22 cellular contexts compared by ENCODE assay signal in genomic region chr19:10450191-10450852, GRCh38.
"Had no signal": no experiment of that assay in that cellular context is flagged by ENCODE, and none has a peak within 500 bp of the region (broad histone marks: within the 10 kb centered on the region; RNA-seq: fewer than 3 reads in every experiment).

No MANE protein-coding gene starts in this region.

- H3K9me3 ChIP-seq: adrenal gland, MG63, Peyer's patch, SJCRH30 had no signal

- H3K36me3 ChIP-seq: SJCRH30 had no signal

- DNase-seq: activated CD4-positive, alpha-beta memory T cell treated with anti-CD3 and anti-CD28 coated beads, Interleukin-2, amount 10 ng/mL, durations not matched to agents 7 days and 5 days; activated CD4-positive, alpha-beta T cell treated with anti-CD3 and anti-CD28 coated beads, Interleukin-2, amount 50 U/mL, for 1 hour; activated gamma-delta T cell treated with Interleukin-2 at 50 U/mL for 16 hours; activated naive CD4-positive, alpha-beta T cell treated with anti-CD3 and anti-CD28 coated beads, Interleukin-2, amount 50 U/mL, for 16 hours; activated naive CD8-positive, alpha-beta T cell treated with anti-CD3 and anti-CD28 coated beads, Interleukin-2, amount 10 ng/mL, durations not matched to agents 7 days and 5 days; activated T-cell treated with anti-CD3 and anti-CD28 coated beads for 4 hours; activated T-cell treated with anti-CD3 and anti-CD28 coated beads, Interleukin-2, amount 50 U/mL, for 48 hours; adrenal gland; anterior cingulate cortex; NCI-H1105; NCI-H1436; NCI-H1694 treated with DMSO at 0.1 percent for 48 hours; NCI-H2029 treated with DMSO at 0.1 percent for 48 hours; NCI-H345; Right ventricle myocardium superior; T-helper 2 cell; T1000 had no signal

- H3K4me1 ChIP-seq: adrenal gland had no signal

- H3K4me3 ChIP-seq: adrenal gland, MG63, Peyer's patch, SJCRH30 had no signal

- H3K27me3 ChIP-seq: adrenal gland, MG63, Peyer's patch, SJCRH30 had no signal

- H3K27ac ChIP-seq: adrenal gland, Peyer's patch, RWPE1, SJCRH30, WERI-Rb-1 had no signal
